In genomic region chr1:156590326-156591180, GRCh38 we compare ENCODE assay signal across 7 cellular contexts. TPM values are rescaled to one million over a fixed set of nuclear protein-coding genes. Genes with fewer than 3 reads are reported as not detected.
DNase-seq lines count a peak whose midpoint lies in the region; ATAC-seq and TF ChIP-seq lines count a peak whose summit lies in the region.
"Had no signal": no experiment of that assay in that cellular context is flagged by ENCODE, and none has a peak within 500 bp of the region (broad histone marks: within the 10 kb centered on the region; RNA-seq: fewer than 3 reads in every experiment).

No MANE protein-coding gene starts in this region.

- no peaks in the 10 kb centered on the region for H3K27me3 ChIP-seq in right atrium auricular region
- no peaks in the 10 kb centered on the region for H3K27me3 ChIP-seq in upper lobe of right lung

- TF ChIP-seq CTCF in right atrium auricular region (IDR thresholded peaks at IDR 0.05), result no peak
- TF ChIP-seq CTCF in upper lobe of right lung (IDR thresholded peaks at IDR 0.05), result no peak

- H3K4me1 ChIP-seq in right atrium auricular region, result peaks cover 0 to 14% of the 10 kb centered on the region in 2 donors
- H3K4me1 ChIP-seq in upper lobe of right lung, result peaks cover 12% of the 10 kb centered on the region

- H3K27ac ChIP-seq in right atrium auricular region (peak overlapping the region; percentile 84 to 86), upper lobe of right lung (peak overlapping the region; percentile 85)

- peaks cover 22% of the 10 kb centered on the region for H3K36me3 ChIP-seq in right atrium auricular region
- peaks cover 25% of the 10 kb centered on the region for H3K36me3 ChIP-seq in upper lobe of right lung

- H3K4me3 ChIP-seq in right atrium auricular region (peak overlapping the region in 1 of 2 donors; percentile 71), iPS-11a (ENCODE audit: low read depth, low read length) (peak overlapping the region; percentile 62), upper lobe of right lung (no peak overlapping the region)

- H3K9me3 ChIP-seq in right atrium auricular region (no peaks in the 10 kb centered on the region), upper lobe of right lung (no peaks in the 10 kb centered on the region)

- DNase-seq in right atrium auricular region (ENCODE audit: low spot score), result no peak
- DNase-seq in left cardiac atrium, result no peak
- no peak for DNase-seq in upper lobe of right lung
- no peak for DNase-seq in activated CD4-positive, alpha-beta T cell treated with anti-CD3 and anti-CD28 coated beads, Interleukin-2, amount 50 U/mL, for 48 hours
- DNase-seq in medulla oblongata (ENCODE audit: extremely low spot score), result no peak

- intact Hi-C loops in left cardiac atrium (cut with DNase I), result no loop called here
- intact Hi-C loops in upper lobe of right lung (cut with DNase I), result no loop called here

- no peak for ATAC-seq in left cardiac atrium
- ATAC-seq in upper lobe of right lung, result no peak

RNA-seq across cellular contexts. Expression of gene NAXE, which starts 1.0 kb away (rescaled TPM):
- 10 to 100 TPM; 85.3 to 96.3 TPM for total RNA-seq in right atrium auricular region
- total RNA-seq in left cardiac atrium, result 10 to 100 TPM; 91.6 to 95.0 TPM
- 69.2 TPM for total RNA-seq in upper lobe of right lung

RNA-seq across cellular contexts. Expression of gene GPATCH4, which starts 10.7 kb away (rescaled TPM):
- 10 to 100 TPM; 12.7 to 14.3 TPM for total RNA-seq in right atrium auricular region
- total RNA-seq in left cardiac atrium, result 10 to 100 TPM; 14.6 to 27.0 TPM
- total RNA-seq in upper lobe of right lung, result 22.4 TPM

RNA-seq across cellular contexts. Expression of gene TTC24, which starts 11.0 kb away (rescaled TPM):
- not detected for total RNA-seq in right atrium auricular region
- total RNA-seq in left cardiac atrium, result not detected
- total RNA-seq in upper lobe of right lung, result not detected
- total RNA-seq: kidney epithelial cell had no signal

RNA-seq across cellular contexts. Expression of gene IQGAP3, which starts 18.2 kb away (rescaled TPM):
- total RNA-seq in right atrium auricular region, result 1 to 10 TPM in 1 of 2 donors, not detected in 1; 1.0 TPM
- total RNA-seq in left cardiac atrium, result under 1 TPM; 0.26 to 0.94 TPM
- 1.3 TPM for total RNA-seq in upper lobe of right lung

RNA-seq across cellular contexts. Expression of gene HAPLN2, which starts 28.7 kb away (rescaled TPM):
- 1 to 10 TPM; 1.2 to 1.8 TPM for total RNA-seq in right atrium auricular region
- total RNA-seq in left cardiac atrium, result 1 to 10 TPM; 1.3 to 1.9 TPM
- total RNA-seq in upper lobe of right lung, result 0.78 TPM
- total RNA-seq: kidney epithelial cell had no signal
